In the genomic region with DNA sequence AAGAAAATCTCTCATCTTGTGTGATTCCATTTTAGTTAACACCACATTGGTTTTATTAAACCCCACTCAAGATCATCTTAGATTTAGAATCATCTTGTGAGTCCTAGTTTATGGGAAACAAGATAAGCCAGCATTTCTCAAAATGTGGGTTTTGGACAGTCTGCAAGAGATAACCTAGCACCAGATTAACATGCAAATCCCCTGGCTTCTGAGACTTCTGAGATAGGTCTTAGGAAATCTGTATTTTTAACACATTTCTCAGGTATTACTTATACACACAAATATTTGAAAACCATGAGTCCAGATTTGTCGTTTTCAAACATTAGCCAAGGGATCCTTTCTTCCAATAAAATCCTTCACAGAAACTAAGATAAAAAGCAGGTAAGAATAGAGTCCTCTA, we compare ENCODE assay signal across 1 cellular context.
TF ChIP-seq lines count a peak whose summit lies in the region.

No MANE protein-coding gene starts in this region.

TF ChIP-seq in IMR-90, 13 proteins besides CTCF, POLR2A, EP300 and RAD21 (continued from another document):
- TF ChIP-seq FOS (IDR thresholded peaks at IDR 0.05; ENCODE audit: low read depth, low read length), result no peak
- no peak for TF ChIP-seq MAZ (IDR thresholded peaks at IDR 0.05; ENCODE audit: borderline replicate concordance, low read depth, low read length)
- no peak for TF ChIP-seq BHLHE40 (IDR thresholded peaks at IDR 0.05; ENCODE audit: low read depth, low read length)
- TF ChIP-seq MXI1 (IDR thresholded peaks at IDR 0.05; ENCODE audit: borderline replicate concordance, low read depth, low read length), result no peak
- TF ChIP-seq SMC3 (IDR thresholded peaks at IDR 0.05; ENCODE audit: low read depth, low read length), result no peak
- TF ChIP-seq MAFK (IDR thresholded peaks at IDR 0.05; ENCODE audit: low read depth, low read length), result no peak
- TF ChIP-seq RCOR1 (IDR thresholded peaks at IDR 0.05; ENCODE audit: insufficient replicate concordance, low read length), result no peak
- no peak for TF ChIP-seq CEBPB (IDR thresholded peaks at IDR 0.05; ENCODE audit: low read depth, low read length)
- TF ChIP-seq, protein P1, sequence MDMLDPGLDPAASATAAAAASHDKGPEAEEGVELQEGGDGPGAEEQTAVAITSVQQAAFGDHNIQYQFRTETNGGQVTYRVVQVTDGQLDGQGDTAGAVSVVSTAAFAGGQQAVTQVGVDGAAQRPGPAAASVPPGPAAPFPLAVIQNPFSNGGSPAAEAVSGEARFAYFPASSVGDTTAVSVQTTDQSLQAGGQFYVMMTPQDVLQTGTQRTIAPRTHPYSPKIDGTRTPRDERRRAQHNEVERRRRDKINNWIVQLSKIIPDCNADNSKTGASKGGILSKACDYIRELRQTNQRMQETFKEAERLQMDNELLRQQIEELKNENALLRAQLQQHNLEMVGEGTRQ (IDR thresholded peaks at IDR 0.05; ENCODE audit: low read depth, low read length), result no peak
- TF ChIP-seq NFE2L2 (IDR thresholded peaks at IDR 0.05; ENCODE audit: low read depth, low read length), result no peak
- TF ChIP-seq CHD1 (IDR thresholded peaks at IDR 0.05; ENCODE audit: low read depth, low read length), result no peak
- no peak for TF ChIP-seq RFX5 (IDR thresholded peaks at IDR 0.05; ENCODE audit: low read depth, low read length)
